19 cellular contexts compared by ENCODE assay signal in the genomic region with DNA sequence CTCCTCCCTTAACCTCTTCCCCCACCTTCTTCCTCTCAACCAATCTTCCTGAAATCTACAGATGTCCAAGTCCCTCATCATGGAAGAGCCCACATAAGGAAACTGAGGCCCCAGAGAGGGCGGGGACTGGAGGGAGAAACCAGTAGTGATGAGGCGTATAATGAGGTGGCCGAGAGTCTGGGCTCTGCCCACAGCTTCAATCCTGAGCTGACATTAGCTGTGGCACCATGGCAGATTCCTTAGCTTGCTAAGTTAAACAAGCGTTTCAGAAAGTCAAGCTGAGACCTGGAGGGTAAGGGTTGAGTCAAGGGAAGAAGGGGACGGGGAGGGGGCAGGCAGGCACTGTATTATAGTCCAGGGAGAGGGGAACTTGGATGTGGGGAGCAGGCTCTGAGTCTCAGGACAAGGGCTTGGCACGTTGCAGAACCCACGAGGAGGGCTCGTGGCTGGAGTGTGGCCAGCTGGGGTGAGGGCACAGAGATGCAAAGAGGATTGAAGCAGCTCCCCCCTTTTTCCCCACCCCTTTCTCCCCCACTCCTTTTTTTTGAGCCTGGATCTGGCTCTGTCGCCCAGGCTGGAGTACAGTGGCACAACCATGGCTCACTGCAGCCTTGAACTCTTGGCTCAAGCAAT. TPM values are rescaled to one million over a fixed set of nuclear protein-coding genes. Genes with fewer than 3 reads are reported as not detected.
DNase-seq lines count a peak whose midpoint lies in the region; ATAC-seq and TF ChIP-seq lines count a peak whose summit lies in the region.
"Had no signal": no experiment of that assay in that cellular context is flagged by ENCODE, and none has a peak within 500 bp of the region (broad histone marks: within the 10 kb centered on the region; RNA-seq: fewer than 3 reads in every experiment).

No MANE protein-coding gene starts in this region.

- no peak overlapping the region for H2AFZ ChIP-seq in osteoblast (ENCODE audit: low read length)

- H3K9me3 ChIP-seq in heart left ventricle = no peaks in the 10 kb centered on the region
- no peaks in the 10 kb centered on the region for H3K9me3 ChIP-seq in osteoblast (ENCODE audit: low read depth, low read length)
- no peaks in the 10 kb centered on the region for H3K9me3 ChIP-seq in testis
- H3K9me3 ChIP-seq: colonic mucosa, neutrophil, suprapubic skin had no signal

- peak overlapping the region; percentile 49 to 95 (median 76) for H3K27ac ChIP-seq in heart left ventricle
- H3K27ac ChIP-seq in osteoblast (ENCODE audit: low read depth, low read length) = no peak overlapping the region
- H3K27ac ChIP-seq in testis = no peak overlapping the region
- H3K27ac ChIP-seq: colonic mucosa, neutrophil, suprapubic skin had no signal

- no peaks in the 10 kb centered on the region for H3K27me3 Mint-ChIP-seq in WTC11 (ENCODE audit: low read depth)
- H3K27me3 Mint-ChIP-seq: activated naive CD4-positive, alpha-beta T cell treated with anti-CD3 and anti-CD28 coated beads, Interleukin-2, amount 50 U/mL, for 24 hours had no signal

- intact Hi-C loops in heart left ventricle (cut with DNase I) = loop anchor here in 5 of 10 donors (5.0 kb wide), 2 partner anchors 41 to 46 kb away; no protein-coding TSS in a partner anchor
- intact Hi-C loops in testis (cut with DNase I; ENCODE audit: low total_unique reads) = no loop called here

- H3K4me3 ChIP-seq in heart left ventricle (peak overlapping the region in 1 of 12 donors; percentile 4), osteoblast (ENCODE audit: insufficient read depth, low read length) (no peak overlapping the region), testis (no peak overlapping the region)
- H3K4me3 ChIP-seq: colonic mucosa, suprapubic skin had no signal

- H3K27ac Mint-ChIP-seq in WTC11 = peak overlapping the region; percentile 95
- H3K27ac Mint-ChIP-seq: activated CD4-positive, alpha-beta T cell treated with anti-CD3 and anti-CD28 coated beads for 36 hours; activated naive CD4-positive, alpha-beta T cell treated with anti-CD3 and anti-CD28 coated beads, Interleukin-2, amount 50 U/mL, for 24 hours; activated T-cell treated with anti-CD3 and anti-CD28 coated beads, Interleukin-2, amount 50 U/mL, for 72 hours; immature natural killer cell had no signal

- H3K36me3 Mint-ChIP-seq in WTC11 = no peaks in the 10 kb centered on the region
- H3K36me3 Mint-ChIP-seq: activated naive CD4-positive, alpha-beta T cell treated with anti-CD3 and anti-CD28 coated beads, Interleukin-2, amount 50 U/mL, for 24 hours; immature natural killer cell had no signal

- ATAC-seq in WTC11 (peak; percentile 9; the same call in 1 of the 2 replicates), heart left ventricle (peak; percentile 36 to 49 (median 40))
- ATAC-seq: activated CD4-positive, alpha-beta T cell treated with anti-CD3 and anti-CD28 coated beads for 36 hours; activated T-cell treated with anti-CD3 and anti-CD28 coated beads, Interleukin-2, amount 50 U/mL, for 72 hours had no signal

- peaks cover 60% of the 10 kb centered on the region for H4K20me1 ChIP-seq in osteoblast (ENCODE audit: insufficient read depth, low read length)

- CTCF ChIA-PET in WTC11 (lab: Charles Lee) = interaction anchor here (0.7 to 4.3 kb wide), 14 partner anchors 10 to 231 kb away, joined by 3 to 44 read pairs (median 6); a partner anchor contains a TSS

- DNase-seq in WTC11 (ENCODE audit: low spot score) (no peak), heart left ventricle (peak in 2 of 5 donors; percentile 33 to 56), osteoblast (ENCODE audit: insufficient read length, low spot score, missing footprints) (peak; percentile 62), iPS-NIHi7 (ENCODE audit: extremely low spot score) (no peak), NCI-H146 (lab: John Stamatoyannopoulos, UW) (no peak), testis (no peak), SW480 (ENCODE audit: low spot score) (no peak)
- DNase-seq: activated CD4-positive, alpha-beta T cell treated with anti-CD3 and anti-CD28 coated beads for 36 hours; activated T-cell treated with anti-CD3 and anti-CD28 coated beads, Interleukin-2, amount 50 U/mL, for 72 hours; colonic mucosa; immature natural killer cell; NCI-H1417 treated with DMSO at 0.1 percent for 48 hours; NCI-H2171; NCI-H524 treated with DMSO at 0.1 percent for 48 hours; retina; stimulated activated CD4-positive, alpha-beta T cell treated with anti-CD3 and anti-CD28 coated beads, Interleukin-15, amount 100 ng/mL, for 24 hours had no signal

- no peaks in the 10 kb centered on the region for H3K9me3 Mint-ChIP-seq in WTC11
- H3K9me3 Mint-ChIP-seq: activated naive CD4-positive, alpha-beta T cell treated with anti-CD3 and anti-CD28 coated beads, Interleukin-2, amount 50 U/mL, for 24 hours; activated T-cell treated with anti-CD3 and anti-CD28 coated beads, Interleukin-2, amount 50 U/mL, for 72 hours; immature natural killer cell had no signal

- WGBS in heart left ventricle, 4 donors = 52 to 59% (median 56%) methylated on average over 9 of the region's 9 CpGs
- 68 to 79% methylated on average over 9 of the region's 9 CpGs for WGBS in testis, 2 donors

- H3K27me3 ChIP-seq in heart left ventricle = no peaks in the 10 kb centered on the region
- no peaks in the 10 kb centered on the region for H3K27me3 ChIP-seq in osteoblast (ENCODE audit: insufficient read depth, low read length)
- no peaks in the 10 kb centered on the region for H3K27me3 ChIP-seq in testis
- H3K27me3 ChIP-seq: colonic mucosa, neutrophil, suprapubic skin had no signal

- H3K4me2 ChIP-seq in osteoblast (ENCODE audit: insufficient read depth, low read length) = no peak overlapping the region

- TF ChIP-seq CTCF in WTC11 (IDR thresholded peaks at IDR 0.05) (no peak), heart left ventricle (IDR thresholded peaks at IDR 0.05) (no peak), osteoblast (IDR thresholded peaks at IDR 0.05; ENCODE audit: extremely low read depth, low read depth, low read length) (no peak), testis (IDR thresholded peaks at IDR 0.05) (no peak)

- no peak for TF ChIP-seq POLR2A in heart left ventricle (IDR thresholded peaks at IDR 0.05)
- TF ChIP-seq POLR2A in testis (IDR thresholded peaks at IDR 0.05) = no peak

- POLR2A ChIA-PET in WTC11 (lab: Charles Lee) = interaction anchor here (0.9 to 2.7 kb wide), 5 partner anchors 9 to 67 kb away, joined by 3 to 28 read pairs (median 4); a partner anchor contains a TSS

- H3K4me1 ChIP-seq in heart left ventricle (peaks cover 9 to 65% (median 42%) of the 10 kb centered on the region in 12 donors), osteoblast (ENCODE audit: insufficient read depth, low read length) (peaks cover 19% of the 10 kb centered on the region), testis (peaks cover 25% of the 10 kb centered on the region)
- H3K4me1 ChIP-seq: colonic mucosa had no signal

- H3K79me2 ChIP-seq in osteoblast (ENCODE audit: insufficient read depth, low read length) = peaks cover 90% of the 10 kb centered on the region

- peaks cover 60% of the 10 kb centered on the region for H3K4me1 Mint-ChIP-seq in WTC11
- H3K4me1 Mint-ChIP-seq: activated naive CD4-positive, alpha-beta T cell treated with anti-CD3 and anti-CD28 coated beads, Interleukin-2, amount 50 U/mL, for 24 hours; immature natural killer cell had no signal

- H3K36me3 ChIP-seq in heart left ventricle (peaks cover 0 to 3% (median 0%) of the 10 kb centered on the region in 9 donors), osteoblast (ENCODE audit: insufficient read depth, low read length) (peaks cover 8% of the 10 kb centered on the region), testis (ENCODE audit: low read depth, missing control alignments) (no peaks in the 10 kb centered on the region)
- H3K36me3 ChIP-seq: colonic mucosa, neutrophil, suprapubic skin had no signal

- H3K4me3 Mint-ChIP-seq in WTC11 = peak overlapping the region; percentile 22; the same call in 1 of the 2 replicates
- H3K4me3 Mint-ChIP-seq: activated CD4-positive, alpha-beta T cell treated with anti-CD3 and anti-CD28 coated beads for 36 hours; activated naive CD4-positive, alpha-beta T cell treated with anti-CD3 and anti-CD28 coated beads, Interleukin-2, amount 50 U/mL, for 24 hours; activated T-cell treated with anti-CD3 and anti-CD28 coated beads, Interleukin-2, amount 50 U/mL, for 72 hours; immature natural killer cell had no signal

TF ChIP-seq in WTC11, 78 proteins besides CTCF, POLR2A, EP300 and RAD21:
- peak; percentile 54; the same call in 1 of the 2 replicates for TF ChIP-seq ZNF121 (CRISPR knock-in tag; IDR thresholded peaks at IDR 0.05)
- TF ChIP-seq ZNF263 (CRISPR knock-in tag; IDR thresholded peaks at IDR 0.05; ENCODE audit: low read depth) = peak; percentile 90; the same call in 1 of the 2 replicates
- TF ChIP-seq ETV6 (CRISPR knock-in tag; IDR thresholded peaks at IDR 0.05) = peak; percentile 8; the same call in 1 of the 2 replicates
- TF ChIP-seq ZNF423 (CRISPR knock-in tag; IDR thresholded peaks at IDR 0.05) = no peak
- TF ChIP-seq RELA (CRISPR knock-in tag; IDR thresholded peaks at IDR 0.05; ENCODE audit: borderline replicate concordance) = no peak

RNA-seq across cellular contexts. Expression of a gene that starts 13.3 kb away (rescaled TPM):
- total RNA-seq in WTC11 (2021) (49.1 to 66.0 TPM (median 56.6 TPM) in 3 replicates), heart left ventricle (10 to 100 TPM; 28.0 to 72.3 (median 66.3) TPM), osteoblast (47.0 and 49.8 TPM in 2 replicates), testis (100 to 1,000 TPM; 146 to 235 TPM)
- polyA plus RNA-seq in heart left ventricle (10 to 100 TPM; 34.4 to 73.1 TPM), testis (ENCODE audit: insufficient read depth, low read depth, low replicate concordance) (78.0 TPM)
- polyA plus RNA-seq: immature natural killer cell had no signal

Comparison
In these comparisons a context has a peak if more than half of its experiments do, and no peak if none do; other contexts are left out.
1. H3K27ac ChIP-seq: peak in heart left ventricle (12 of 12); none in osteoblast (single experiment) and testis (0 of 2).